ENCODE assay signal across 8 cellular contexts in genomic region chr5:149561848-149562247, GRCh38. TPM values are rescaled to one million over a fixed set of nuclear protein-coding genes. Genes with fewer than 3 reads are reported as not detected.
A peak's percentile ranks its signal among the peaks of the same experiment; 100 is the strongest.
DNase-seq lines count a peak whose midpoint lies in the region; ATAC-seq and TF ChIP-seq lines count a peak whose summit lies in the region.

No MANE protein-coding gene starts in this region.

- peak; percentile 39 for DNase-seq in ELF-1 (ENCODE audit: low read depth, low spot score)
- DNase-seq in NCI-H446 treated with DMSO at 0.1 percent for 48 hours (lab: John Stamatoyannopoulos, UW): peak; percentile 10
- DNase-seq in coronary artery (ENCODE audit: low spot score): no peak
- DNase-seq in CD14-positive monocyte (ENCODE audit: low spot score): no peak
- DNase-seq in T-helper 17 cell: no peak
- DNase-seq in effector memory CD4-positive, alpha-beta T cell: no peak
- no peak for DNase-seq in SKM-1 treated with dmso at 0.1 percent for 144 hours (lab: John Stamatoyannopoulos, UW; ENCODE audit: unreplicated experiment)

- intact Hi-C loops in CD14-positive monocyte (cut with micrococcal nuclease): loop anchor here (2.0 to 5.0 kb wide), 3 partner anchors 119 to 180 kb away; no protein-coding TSS in a partner anchor

- no peaks in the 10 kb centered on the region for H3K9me3 ChIP-seq in mesodermal cell (ENCODE audit: control insufficient read depth, low read length)
- H3K9me3 ChIP-seq in T-helper 17 cell (ENCODE audit: control insufficient read depth, low read length, poor library complexity, severe bottlenecking): no peaks in the 10 kb centered on the region
- H3K9me3 ChIP-seq in effector memory CD4-positive, alpha-beta T cell (ENCODE audit: control insufficient read depth, low read length): no peaks in the 10 kb centered on the region

- H3K9me3 Mint-ChIP-seq in CD14-positive monocyte: no peaks in the 10 kb centered on the region

- ATAC-seq in T-helper 17 cell: no peak

- H3K27me3 ChIP-seq in effector memory CD4-positive, alpha-beta T cell (replicated peaks; ENCODE audit: control insufficient read depth, insufficient read depth, low read length, poor library complexity, severe bottlenecking): no peaks in the 10 kb centered on the region

- no peaks in the 10 kb centered on the region for H3K36me3 Mint-ChIP-seq in CD14-positive monocyte
- no peaks in the 10 kb centered on the region for H3K36me3 Mint-ChIP-seq in T-helper 17 cell (ENCODE audit: low read depth)

- H3K4me1 Mint-ChIP-seq in CD14-positive monocyte: peaks cover 15% of the 10 kb centered on the region
- H3K4me1 Mint-ChIP-seq in T-helper 17 cell: peaks cover 15% of the 10 kb centered on the region

- H3K27ac ChIP-seq in coronary artery (peak overlapping the region; percentile 36 to 79), mesodermal cell (ENCODE audit: low read depth, low read length, severe bottlenecking) (peak overlapping the region; percentile 97)
- H3K27ac ChIP-seq in effector memory CD4-positive, alpha-beta T cell (ENCODE audit: insufficient read depth, low read length, poor library complexity, severe bottlenecking): no peak overlapping the region

- H3K4me1 ChIP-seq in mesodermal cell (ENCODE audit: control insufficient read depth, insufficient read depth, low read length, poor library complexity, severe bottlenecking): peaks cover 43% of the 10 kb centered on the region
- no peaks in the 10 kb centered on the region for H3K4me1 ChIP-seq in effector memory CD4-positive, alpha-beta T cell (ENCODE audit: control insufficient read depth, insufficient read depth, low read length, poor library complexity, severe bottlenecking)

- H3K4me3 ChIP-seq in coronary artery (no peak overlapping the region), mesodermal cell (ENCODE audit: extremely low read depth, insufficient read depth, low read length, poor library complexity, severe bottlenecking) (no peak overlapping the region)
- H3K4me3 ChIP-seq in effector memory CD4-positive, alpha-beta T cell (ENCODE audit: insufficient read depth, low read depth, low read length, poor library complexity, severe bottlenecking): no peak overlapping the region

- H3K4me3 Mint-ChIP-seq in CD14-positive monocyte (no peak overlapping the region), T-helper 17 cell (no peak overlapping the region)

- no peaks in the 10 kb centered on the region for H3K36me3 ChIP-seq in mesodermal cell (ENCODE audit: control insufficient read depth, insufficient read depth, low read length)
- H3K36me3 ChIP-seq in effector memory CD4-positive, alpha-beta T cell (ENCODE audit: control insufficient read depth, insufficient read depth, low read length): no peaks in the 10 kb centered on the region

- TF ChIP-seq CTCF in coronary artery (IDR thresholded peaks at IDR 0.05): no peak
- TF ChIP-seq CTCF in CD14-positive monocyte (IDR thresholded peaks at IDR 0.05): no peak

- no peak overlapping the region for H3K27ac Mint-ChIP-seq in CD14-positive monocyte
- H3K27ac Mint-ChIP-seq in T-helper 17 cell: no peak overlapping the region

- H3K27me3 Mint-ChIP-seq in CD14-positive monocyte (ENCODE audit: low read depth in 3 of 3): peaks cover 0 to 3% (median 0%) of the 10 kb centered on the region in 3 donors
- no peaks in the 10 kb centered on the region for H3K27me3 Mint-ChIP-seq in T-helper 17 cell

- WGBS in mesodermal cell (ENCODE audit: insufficient coverage in 2 of 2), 2 experiments: 40% methylated on average over 1 of the region's 2 CpGs; no CpG with 5 or more reads in 1 of the 2 experiments

RNA-seq across cellular contexts. Expression of gene CSNK1A1, which starts 10.6 kb away (rescaled TPM):
- 269 TPM for polyA plus RNA-seq in mesodermal cell (2013, experiment 1 of 2)
- 300 TPM for polyA plus RNA-seq in mesodermal cell (2013, experiment 2 of 2)
- 100 to 1,000 TPM; 103 to 131 TPM for polyA plus RNA-seq in CD14-positive monocyte
- total RNA-seq in T-helper 17 cell: 100 to 1,000 TPM; 192 to 212 TPM

RNA-seq across cellular contexts. Expression of gene ARHGEF37, which starts 19.4 kb away (rescaled TPM):
- 0.37 TPM for polyA plus RNA-seq in mesodermal cell (2013, experiment 1 of 2)
- polyA plus RNA-seq in mesodermal cell (2013, experiment 2 of 2): 0.20 TPM
- polyA plus RNA-seq in CD14-positive monocyte: not detected
- under 1 TPM; 0.25 to 0.76 TPM for total RNA-seq in T-helper 17 cell

Comparison
In these comparisons a context has a peak if more than half of its experiments do, and no peak if none do; other contexts are left out.
1. DNase-seq: peak in ELF-1 (single experiment) and NCI-H446 treated with DMSO at 0.1 percent for 48 hours (single experiment); none in coronary artery (single experiment), CD14-positive monocyte (single experiment), T-helper 17 cell (0 of 3), effector memory CD4-positive, alpha-beta T cell (0 of 3) and SKM-1 treated with dmso at 0.1 percent for 144 hours (single experiment).